In the genomic region with DNA sequence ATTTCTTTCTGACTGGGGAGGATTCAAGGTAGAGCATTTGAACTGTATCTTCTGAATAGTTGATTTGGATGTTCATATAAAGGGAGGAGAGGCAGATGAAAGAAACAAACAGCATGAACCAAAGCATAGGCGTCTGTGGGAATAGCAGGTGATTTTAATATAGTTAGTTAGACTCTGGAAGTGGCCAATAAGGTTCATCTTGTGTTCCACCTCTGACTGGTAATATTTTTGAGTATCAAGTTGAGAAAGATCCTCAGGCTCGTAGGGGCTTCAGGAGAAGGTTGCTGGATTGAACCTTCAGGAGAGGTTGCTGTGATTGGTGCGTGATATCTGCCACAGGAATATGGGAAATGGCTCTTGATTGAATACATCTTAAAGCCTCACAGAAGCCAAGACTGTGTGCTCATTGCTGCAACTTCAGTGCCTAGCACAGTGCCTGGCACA, we compare ENCODE assay signal across 1 cellular context.
TF ChIP-seq lines count a peak whose summit lies in the region.

No MANE protein-coding gene starts in this region.

TF ChIP-seq in GM23338, 12 proteins besides CTCF, POLR2A, EP300 and RAD21 (continued from another document):
- TF ChIP-seq REST (IDR thresholded peaks at IDR 0.05; ENCODE audit: unreplicated experiment), result no peak
